In the genomic region with DNA sequence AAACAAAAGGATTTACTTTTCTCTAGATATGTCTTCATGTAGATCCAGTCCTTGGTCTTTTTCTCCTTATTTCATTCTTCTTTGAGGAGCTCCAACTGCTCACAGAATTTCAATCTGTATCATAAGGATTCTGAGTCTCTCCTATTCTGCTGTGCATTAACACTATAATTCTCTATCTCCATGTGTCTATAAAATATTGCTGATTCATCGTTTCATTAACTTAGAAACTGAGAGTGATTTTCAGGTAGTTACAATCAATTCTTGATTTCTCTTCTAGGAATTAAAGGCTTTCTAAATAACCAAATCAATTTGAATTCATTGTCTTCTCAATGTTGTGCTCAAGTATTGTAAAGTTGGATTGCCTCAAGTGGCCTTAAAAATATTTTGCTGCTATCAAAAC, we compare ENCODE assay signal across 7 cellular contexts.
"Had no signal": no experiment of that assay in that cellular context is flagged by ENCODE, and none has a peak within 500 bp of the region (broad histone marks: within the 10 kb centered on the region; RNA-seq: fewer than 3 reads in every experiment).

No MANE protein-coding gene starts in this region.

- H3K27ac ChIP-seq: HL-60 had no signal

- DNase-seq: GOT3, H9, HCEC 1CT, Kasumi-1, KG1 had no signal

- FAIRE-seq: H54 had no signal
